Comparison of ENCODE assay signal across 15 cellular contexts in the genomic region with DNA sequence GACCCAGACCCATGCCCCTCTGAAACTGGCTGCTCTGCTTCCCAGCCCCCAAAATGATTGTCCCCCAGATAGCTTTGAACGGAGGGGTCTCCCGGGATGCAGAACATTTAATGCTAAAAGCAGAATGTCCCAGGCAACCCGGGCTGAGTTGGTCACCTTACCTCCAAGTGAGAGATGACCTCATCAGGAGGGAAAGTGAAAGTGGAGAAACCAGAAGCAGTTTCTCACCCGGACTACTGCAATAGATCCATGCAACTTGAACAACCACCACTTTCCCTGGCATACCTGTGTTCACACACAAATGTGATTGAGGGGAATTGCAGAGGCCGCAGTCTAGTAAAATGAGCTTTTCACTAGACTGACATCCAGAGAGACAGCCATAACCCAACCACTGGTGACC.
DNase-seq lines count a peak whose midpoint lies in the region; ATAC-seq and TF ChIP-seq lines count a peak whose summit lies in the region.
"Had no signal": no experiment of that assay in that cellular context is flagged by ENCODE, and none has a peak within 500 bp of the region (broad histone marks: within the 10 kb centered on the region; RNA-seq: fewer than 3 reads in every experiment).

No MANE protein-coding gene starts in this region.

- no peak overlapping the region for H3K4me3 ChIP-seq in brain microvascular endothelial cell (ENCODE audit: low read depth, low read length)
- no peak overlapping the region for H3K4me3 ChIP-seq in vagina
- H3K4me3 ChIP-seq: smooth muscle cell had no signal

- in situ Hi-C loops in brain microvascular endothelial cell (cut with HindIII; ENCODE audit: low pct_ligation_motif_present, low sequenced_read_pairs) = no loop called here

- ATAC-seq in left colon = peak; percentile 75
- no peak for ATAC-seq in GM19324 (IDR thresholded peaks at IDR 0.05; ENCODE audit: low FRiP score, unreplicated experiment)
- ATAC-seq: HCT116, T-cell had no signal

- H3K9me3 ChIP-seq in vagina = no peaks in the 10 kb centered on the region
- H3K9me3 ChIP-seq: Caco-2 had no signal

- H3K4me1 ChIP-seq in vagina = peaks cover 15% of the 10 kb centered on the region
- H3K4me1 ChIP-seq: Caco-2 had no signal

- DNase-seq in A172 (ENCODE audit: low spot score) (peak; percentile 35), HT1080 (ENCODE audit: low read depth) (peak; percentile 44), brain microvascular endothelial cell (peak; percentile 64), left colon (no peak), HCEC 1CT (no peak), NCI-H2029 (lab: John Stamatoyannopoulos, UW) (no peak), vagina (ENCODE audit: extremely low spot score in 2 of 2) (no peak)
- DNase-seq: activated CD4-positive, alpha-beta T cell treated with anti-CD3 and anti-CD28 coated beads for 1 hour; Caco-2; cortex of kidney; nucleus accumbens; T-cell had no signal

- intact Hi-C loops in left colon (cut with DNase I, micrococcal nuclease) = no loop called here
- intact Hi-C loops in vagina (cut with DNase I) = no loop called here

- H3K27ac ChIP-seq in brain microvascular endothelial cell = no peak overlapping the region
- H3K27ac ChIP-seq in vagina = no peak overlapping the region

- no peak for TF ChIP-seq POLR2A in vagina (IDR thresholded peaks at IDR 0.05)

- H3K27me3 ChIP-seq in brain microvascular endothelial cell (replicated peaks) = no peaks in the 10 kb centered on the region
- no peaks in the 10 kb centered on the region for H3K27me3 ChIP-seq in vagina

- TF ChIP-seq CTCF in brain microvascular endothelial cell (IDR thresholded peaks at IDR 0.05; ENCODE audit: low read depth, low read length, missing control alignments) = no peak
- TF ChIP-seq CTCF in vagina (IDR thresholded peaks at IDR 0.05) = no peak

- H3K36me3 ChIP-seq in brain microvascular endothelial cell (replicated peaks) (no peaks in the 10 kb centered on the region), vagina (no peaks in the 10 kb centered on the region)

Comparison
In these comparisons a context has a peak if more than half of its experiments do, and no peak if none do; other contexts are left out.
1. DNase-seq: peak in A172 (single experiment), HT1080 (single experiment) and brain microvascular endothelial cell (single experiment); none in left colon (0 of 2), HCEC 1CT (single experiment), NCI-H2029 (single experiment) and vagina (0 of 2).